Comparison of ENCODE assay signal across 2 cellular contexts in the genomic region with DNA sequence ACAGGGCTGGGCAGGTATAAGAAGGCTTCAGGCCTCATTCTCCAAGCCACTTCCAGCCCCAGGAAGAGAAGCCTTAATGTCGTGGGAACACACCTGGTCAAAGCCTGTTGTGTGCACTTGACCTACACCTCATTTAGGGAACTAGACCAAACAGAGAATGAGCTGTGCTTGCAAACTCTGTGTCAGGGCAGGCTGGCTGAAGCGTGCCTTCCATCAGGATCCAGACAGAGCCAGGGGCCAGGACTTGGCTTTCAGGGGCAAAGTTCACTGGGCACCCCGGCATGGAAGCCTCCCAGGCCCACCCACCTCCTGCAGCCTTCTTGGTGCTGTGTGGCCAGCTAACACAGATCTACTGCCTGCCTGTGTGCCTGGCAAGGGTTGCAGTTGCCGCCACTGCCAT.
TF ChIP-seq lines count a peak whose summit lies in the region.

No MANE protein-coding gene starts in this region.

TF ChIP-seq in H1, 55 proteins besides CTCF, POLR2A, EP300 and RAD21 (continued from another document):
- TF ChIP-seq SAP30 (IDR thresholded peaks at IDR 0.05; ENCODE audit: insufficient read depth, insufficient replicate concordance, low read length) (no peak), CREB1 (IDR thresholded peaks at IDR 0.05) (no peak)
TF ChIP-seq in H1: peak in this region for 0.

TF ChIP-seq in HepG2, 621 proteins besides CTCF, POLR2A, EP300 and RAD21 (continued from another document):
- TF ChIP-seq, protein P1, sequence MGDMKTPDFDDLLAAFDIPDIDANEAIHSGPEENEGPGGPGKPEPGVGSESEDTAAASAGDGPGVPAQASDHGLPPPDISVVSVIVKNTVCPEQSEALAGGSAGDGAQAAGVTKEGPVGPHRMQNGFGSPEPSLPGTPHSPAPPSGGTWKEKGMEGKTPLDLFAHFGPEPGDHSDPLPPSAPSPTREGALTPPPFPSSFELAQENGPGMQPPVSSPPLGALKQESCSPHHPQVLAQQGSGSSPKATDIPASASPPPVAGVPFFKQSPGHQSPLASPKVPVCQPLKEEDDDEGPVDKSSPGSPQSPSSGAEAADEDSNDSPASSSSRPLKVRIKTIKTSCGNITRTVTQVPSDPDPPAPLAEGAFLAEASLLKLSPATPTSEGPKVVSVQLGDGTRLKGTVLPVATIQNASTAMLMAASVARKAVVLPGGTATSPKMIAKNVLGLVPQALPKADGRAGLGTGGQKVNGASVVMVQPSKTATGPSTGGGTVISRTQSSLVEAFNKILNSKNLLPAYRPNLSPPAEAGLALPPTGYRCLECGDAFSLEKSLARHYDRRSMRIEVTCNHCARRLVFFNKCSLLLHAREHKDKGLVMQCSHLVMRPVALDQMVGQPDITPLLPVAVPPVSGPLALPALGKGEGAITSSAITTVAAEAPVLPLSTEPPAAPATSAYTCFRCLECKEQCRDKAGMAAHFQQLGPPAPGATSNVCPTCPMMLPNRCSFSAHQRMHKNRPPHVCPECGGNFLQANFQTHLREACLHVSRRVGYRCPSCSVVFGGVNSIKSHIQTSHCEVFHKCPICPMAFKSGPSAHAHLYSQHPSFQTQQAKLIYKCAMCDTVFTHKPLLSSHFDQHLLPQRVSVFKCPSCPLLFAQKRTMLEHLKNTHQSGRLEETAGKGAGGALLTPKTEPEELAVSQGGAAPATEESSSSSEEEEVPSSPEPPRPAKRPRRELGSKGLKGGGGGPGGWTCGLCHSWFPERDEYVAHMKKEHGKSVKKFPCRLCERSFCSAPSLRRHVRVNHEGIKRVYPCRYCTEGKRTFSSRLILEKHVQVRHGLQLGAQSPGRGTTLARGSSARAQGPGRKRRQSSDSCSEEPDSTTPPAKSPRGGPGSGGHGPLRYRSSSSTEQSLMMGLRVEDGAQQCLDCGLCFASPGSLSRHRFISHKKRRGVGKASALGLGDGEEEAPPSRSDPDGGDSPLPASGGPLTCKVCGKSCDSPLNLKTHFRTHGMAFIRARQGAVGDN (CRISPR knock-in tag; IDR thresholded peaks at IDR 0.05): peak; percentile 30; the same call in 1 of the 2 replicates
- TF ChIP-seq RFX5 (IDR thresholded peaks at IDR 0.05; ENCODE audit: low read depth, low read length) (no peak), BCL6 (CRISPR knock-in tag; IDR thresholded peaks at IDR 0.05) (0 out of 2 replicates have a peak, but pooled peaks have one; percentile 25), ELF3 (CRISPR knock-in tag; IDR thresholded peaks at IDR 0.05) (no peak), ZSCAN12 (CRISPR knock-in tag; IDR thresholded peaks at IDR 0.05) (no peak), ZFP36L1 (CRISPR knock-in tag; IDR thresholded peaks at IDR 0.05) (no peak)
- TF ChIP-seq, protein P2, sequence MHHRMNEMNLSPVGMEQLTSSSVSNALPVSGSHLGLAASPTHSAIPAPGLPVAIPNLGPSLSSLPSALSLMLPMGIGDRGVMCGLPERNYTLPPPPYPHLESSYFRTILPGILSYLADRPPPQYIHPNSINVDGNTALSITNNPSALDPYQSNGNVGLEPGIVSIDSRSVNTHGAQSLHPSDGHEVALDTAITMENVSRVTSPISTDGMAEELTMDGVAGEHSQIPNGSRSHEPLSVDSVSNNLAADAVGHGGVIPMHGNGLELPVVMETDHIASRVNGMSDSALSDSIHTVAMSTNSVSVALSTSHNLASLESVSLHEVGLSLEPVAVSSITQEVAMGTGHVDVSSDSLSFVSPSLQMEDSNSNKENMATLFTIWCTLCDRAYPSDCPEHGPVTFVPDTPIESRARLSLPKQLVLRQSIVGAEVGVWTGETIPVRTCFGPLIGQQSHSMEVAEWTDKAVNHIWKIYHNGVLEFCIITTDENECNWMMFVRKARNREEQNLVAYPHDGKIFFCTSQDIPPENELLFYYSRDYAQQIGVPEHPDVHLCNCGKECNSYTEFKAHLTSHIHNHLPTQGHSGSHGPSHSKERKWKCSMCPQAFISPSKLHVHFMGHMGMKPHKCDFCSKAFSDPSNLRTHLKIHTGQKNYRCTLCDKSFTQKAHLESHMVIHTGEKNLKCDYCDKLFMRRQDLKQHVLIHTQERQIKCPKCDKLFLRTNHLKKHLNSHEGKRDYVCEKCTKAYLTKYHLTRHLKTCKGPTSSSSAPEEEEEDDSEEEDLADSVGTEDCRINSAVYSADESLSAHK (CRISPR knock-in tag; IDR thresholded peaks at IDR 0.05; ENCODE audit: borderline replicate concordance): no peak
- TF ChIP-seq, protein P3, sequence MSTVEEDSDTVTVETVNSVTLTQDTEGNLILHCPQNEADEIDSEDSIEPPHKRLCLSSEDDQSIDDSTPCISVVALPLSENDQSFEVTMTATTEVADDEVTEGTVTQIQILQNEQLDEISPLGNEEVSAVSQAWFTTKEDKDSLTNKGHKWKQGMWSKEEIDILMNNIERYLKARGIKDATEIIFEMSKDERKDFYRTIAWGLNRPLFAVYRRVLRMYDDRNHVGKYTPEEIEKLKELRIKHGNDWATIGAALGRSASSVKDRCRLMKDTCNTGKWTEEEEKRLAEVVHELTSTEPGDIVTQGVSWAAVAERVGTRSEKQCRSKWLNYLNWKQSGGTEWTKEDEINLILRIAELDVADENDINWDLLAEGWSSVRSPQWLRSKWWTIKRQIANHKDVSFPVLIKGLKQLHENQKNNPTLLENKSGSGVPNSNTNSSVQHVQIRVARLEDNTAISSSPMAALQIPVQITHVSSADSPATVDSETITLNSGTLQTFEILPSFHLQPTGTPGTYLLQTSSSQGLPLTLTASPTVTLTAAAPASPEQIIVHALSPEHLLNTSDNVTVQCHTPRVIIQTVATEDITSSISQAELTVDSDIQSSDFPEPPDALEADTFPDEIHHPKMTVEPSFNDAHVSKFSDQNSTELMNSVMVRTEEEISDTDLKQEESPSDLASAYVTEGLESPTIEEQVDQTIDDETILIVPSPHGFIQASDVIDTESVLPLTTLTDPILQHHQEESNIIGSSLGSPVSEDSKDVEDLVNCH (CRISPR knock-in tag; IDR thresholded peaks at IDR 0.05): no peak
- TF ChIP-seq, protein P4, sequence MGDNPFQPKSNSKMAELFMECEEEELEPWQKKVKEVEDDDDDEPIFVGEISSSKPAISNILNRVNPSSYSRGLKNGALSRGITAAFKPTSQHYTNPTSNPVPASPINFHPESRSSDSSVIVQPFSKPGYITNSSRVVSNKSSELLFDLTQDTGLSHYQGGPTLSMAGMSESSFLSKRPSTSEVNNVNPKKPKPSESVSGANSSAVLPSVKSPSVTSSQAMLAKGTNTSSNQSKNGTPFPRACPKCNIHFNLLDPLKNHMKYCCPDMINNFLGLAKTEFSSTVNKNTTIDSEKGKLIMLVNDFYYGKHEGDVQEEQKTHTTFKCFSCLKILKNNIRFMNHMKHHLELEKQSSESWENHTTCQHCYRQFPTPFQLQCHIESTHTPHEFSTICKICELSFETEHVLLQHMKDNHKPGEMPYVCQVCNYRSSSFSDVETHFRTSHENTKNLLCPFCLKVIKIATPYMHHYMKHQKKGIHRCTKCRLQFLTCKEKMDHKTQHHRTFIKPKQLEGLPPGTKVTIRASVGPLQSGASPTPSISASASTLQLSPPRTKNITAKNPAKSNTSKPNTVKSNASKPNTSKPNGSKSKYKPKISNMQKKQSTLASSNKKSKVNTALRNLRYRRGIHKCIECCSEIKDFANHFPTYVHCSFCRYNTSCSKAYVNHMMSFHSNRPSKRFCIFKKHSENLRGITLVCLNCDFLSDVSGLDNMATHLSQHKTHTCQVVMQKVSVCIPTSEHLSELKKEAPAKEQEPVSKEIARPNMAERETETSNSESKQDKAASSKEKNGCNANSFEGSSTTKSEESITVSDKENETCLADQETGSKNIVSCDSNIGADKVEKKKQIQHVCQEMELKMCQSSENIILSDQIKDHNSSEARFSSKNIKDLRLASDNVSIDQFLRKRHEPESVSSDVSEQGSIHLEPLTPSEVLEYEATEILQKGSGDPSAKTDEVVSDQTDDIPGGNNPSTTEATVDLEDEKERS (CRISPR knock-in tag; IDR thresholded peaks at IDR 0.05): no peak
